8 cellular contexts compared by ENCODE assay signal in genomic region chr1:66351913-66352312, GRCh38.
DNase-seq lines count a peak whose midpoint lies in the region; ATAC-seq, FAIRE-seq and TF ChIP-seq lines count a peak whose summit lies in the region.

No MANE protein-coding gene starts in this region.

- no peak overlapping the region for H3K4me3 Mint-ChIP-seq in astrocyte (ENCODE audit: unreplicated experiment)
- peak overlapping the region; percentile 68 for H3K4me3 Mint-ChIP-seq in stimulated activated effector memory CD8-positive, alpha-beta T cell treated with anti-CD3 and anti-CD28 coated beads, Interleukin-12 subunit alpha, Interleukin-12 subunit beta, amount 100 ng/mL, for 72 hours

- no peaks in the 10 kb centered on the region for H3K9me3 ChIP-seq in A549
- H3K9me3 ChIP-seq in astrocyte (ENCODE audit: insufficient read depth, low read depth, low read length): no peaks in the 10 kb centered on the region

- peaks cover 1% of the 10 kb centered on the region for H3K36me3 Mint-ChIP-seq in astrocyte (ENCODE audit: low read depth, unreplicated experiment)
- H3K36me3 Mint-ChIP-seq in stimulated activated effector memory CD8-positive, alpha-beta T cell treated with anti-CD3 and anti-CD28 coated beads, Interleukin-12 subunit alpha, Interleukin-12 subunit beta, amount 100 ng/mL, for 72 hours: peaks cover 76% of the 10 kb centered on the region

- H3K27ac ChIP-seq in A549 (peak overlapping the region; percentile 73 to 80), astrocyte (ENCODE audit: low read depth, low read length) (no peak overlapping the region)

- ATAC-seq in A549 (peak in 1 of 2 experiments; percentile 28; a peak in 3 of 6 replicates), GM19463 (IDR thresholded peaks at IDR 0.05; ENCODE audit: unreplicated experiment) (peak; percentile 33)
- ATAC-seq in stimulated activated effector memory CD8-positive, alpha-beta T cell treated with anti-CD3 and anti-CD28 coated beads, Interleukin-12 subunit alpha, Interleukin-12 subunit beta, amount 100 ng/mL, for 72 hours: peak; percentile 68

- CTCF ChIA-PET in A549 (lab: Yijun Ruan, JAX): interaction anchor here (0.9 to 2.5 kb wide), 6 partner anchors 13 to 152 kb away, joined by 3 to 9 read pairs (median 4); no protein-coding TSS in a partner anchor

- peaks cover 53% of the 10 kb centered on the region for H3K4me1 Mint-ChIP-seq in astrocyte (ENCODE audit: low read depth, unreplicated experiment)
- H3K4me1 Mint-ChIP-seq in stimulated activated effector memory CD8-positive, alpha-beta T cell treated with anti-CD3 and anti-CD28 coated beads, Interleukin-12 subunit alpha, Interleukin-12 subunit beta, amount 100 ng/mL, for 72 hours: peaks cover 87% of the 10 kb centered on the region

- no peak overlapping the region for H2AFZ ChIP-seq in astrocyte (ENCODE audit: low read depth, low read length)

- no peak overlapping the region for H3K4me3 ChIP-seq in A549
- no peak overlapping the region for H3K4me3 ChIP-seq in Jurkat, Clone E6-1 (ENCODE audit: low read length)
- H3K4me3 ChIP-seq in astrocyte (ENCODE audit: insufficient read depth, low read depth, low read length): no peak overlapping the region

- POLR2A ChIA-PET in A549 (lab: Yijun Ruan, JAX): interaction anchor here (1.1 kb wide), 1 partner anchor 20 kb away, joined by 3 read pairs; no protein-coding TSS in a partner anchor

- H3K36me3 ChIP-seq in astrocyte (ENCODE audit: insufficient read depth, low read length): no peaks in the 10 kb centered on the region

- H3K9me3 Mint-ChIP-seq in astrocyte (ENCODE audit: unreplicated experiment): no peaks in the 10 kb centered on the region
- H3K9me3 Mint-ChIP-seq in stimulated activated effector memory CD8-positive, alpha-beta T cell treated with anti-CD3 and anti-CD28 coated beads, Interleukin-12 subunit alpha, Interleukin-12 subunit beta, amount 100 ng/mL, for 72 hours: no peaks in the 10 kb centered on the region

- FAIRE-seq in A549 (lab: Jason Lieb, UNC) (no peak), astrocyte (lab: Jason Lieb, UNC) (no peak)

- TF ChIP-seq RAD21 in A549 (conservative IDR thresholded peaks at IDR 0.05 in 1 of 2, IDR thresholded peaks at IDR 0.05 in 1 of 2): no peak

- H3K4me1 ChIP-seq in A549: peaks cover 97% of the 10 kb centered on the region
- peaks cover 13% of the 10 kb centered on the region for H3K4me1 ChIP-seq in astrocyte (ENCODE audit: insufficient read depth, low read length)

- no peak for TF ChIP-seq EP300 in A549 (IDR thresholded peaks at IDR 0.05)

- 90% methylated on average over 3 of the region's 3 CpGs for WGBS in A549 (ENCODE audit: missing lambda C conversion rate)

- H3K9ac ChIP-seq in astrocyte (ENCODE audit: low read length): no peak overlapping the region

- no peak for DNase-seq in A549 (ENCODE audit: low read depth in 1 of 2, low spot score in 1 of 2)
- peak; percentile 12 for DNase-seq in Jurkat, Clone E6-1 (ENCODE audit: low read depth, low spot score)
- DNase-seq in astrocyte (ENCODE audit: low read depth): no peak
- DNase-seq in stimulated activated effector memory CD8-positive, alpha-beta T cell treated with anti-CD3 and anti-CD28 coated beads, Interleukin-12 subunit alpha, Interleukin-12 subunit beta, amount 100 ng/mL, for 72 hours (ENCODE audit: low spot score in 2 of 2): peak in 1 of 2 donors; percentile 66
- DNase-seq in NCI-H2196 treated with DMSO at 0.1 percent for 48 hours (lab: John Stamatoyannopoulos, UW; ENCODE audit: unreplicated experiment): no peak
- no peak for DNase-seq in 8988T
- DNase-seq in GM20000 (ENCODE audit: low spot score): no peak

- TF ChIP-seq POLR2A in A549 (IDR thresholded peaks at IDR 0.05; ENCODE audit: low read length): no peak

- H4K20me1 ChIP-seq in astrocyte (ENCODE audit: insufficient read depth, low read length): no peaks in the 10 kb centered on the region

- no peaks in the 10 kb centered on the region for H3K79me2 ChIP-seq in astrocyte (ENCODE audit: insufficient read depth, low read length)

- no peak for TF ChIP-seq CTCF in A549 (IDR thresholded peaks at IDR 0.05)
- no peak for TF ChIP-seq CTCF in astrocyte (IDR thresholded peaks at IDR 0.05; ENCODE audit: insufficient read depth, low read depth, low read length)
- no peak for TF ChIP-seq CTCF in GM20000 (IDR thresholded peaks at IDR 0.05; ENCODE audit: extremely low read depth, missing control alignments)

- H3K27me3 Mint-ChIP-seq in astrocyte (ENCODE audit: low read depth, unreplicated experiment): no peaks in the 10 kb centered on the region

- H3K27me3 ChIP-seq in astrocyte (ENCODE audit: insufficient read depth, low read length): no peaks in the 10 kb centered on the region

- H3K27ac Mint-ChIP-seq in astrocyte (ENCODE audit: unreplicated experiment): peak overlapping the region; percentile 79
- H3K27ac Mint-ChIP-seq in stimulated activated effector memory CD8-positive, alpha-beta T cell treated with anti-CD3 and anti-CD28 coated beads, Interleukin-12 subunit alpha, Interleukin-12 subunit beta, amount 100 ng/mL, for 72 hours: peak overlapping the region; percentile 95

- peak overlapping the region; percentile 75 for H3K4me2 ChIP-seq in A549
- no peak overlapping the region for H3K4me2 ChIP-seq in astrocyte (ENCODE audit: low read length)

TF ChIP-seq in A549, 52 proteins besides CTCF, POLR2A, EP300 and RAD21:
- TF ChIP-seq RARB (CRISPR knock-in tag; IDR thresholded peaks at IDR 0.05) (no peak), SMC3 (IDR thresholded peaks at IDR 0.05) (no peak), HMGXB4 (CRISPR knock-in tag; IDR thresholded peaks at IDR 0.05; ENCODE audit: borderline replicate concordance) (no peak), E2F6 (IDR thresholded peaks at IDR 0.05; ENCODE audit: borderline replicate concordance, low read depth) (no peak), HOXB13 (CRISPR knock-in tag; IDR thresholded peaks at IDR 0.05; ENCODE audit: low read depth) (no peak), EHMT2 (IDR thresholded peaks at IDR 0.05; ENCODE audit: low read depth) (no peak), RCOR1 (IDR thresholded peaks at IDR 0.05; ENCODE audit: low read depth, low read length) (no peak), ZNF302 (CRISPR knock-in tag; IDR thresholded peaks at IDR 0.05) (no peak), JUNB (IDR thresholded peaks at IDR 0.05) (no peak), MAX (IDR thresholded peaks at IDR 0.05) (no peak), TP53 (CRISPR knock-in tag; IDR thresholded peaks at IDR 0.05) (no peak), MAFK (IDR thresholded peaks at IDR 0.05; ENCODE audit: partially characterized antibody) (no peak), REST (IDR thresholded peaks at IDR 0.05) (no peak), SREBF2 (IDR thresholded peaks at IDR 0.05) (no peak), HEYL (CRISPR knock-in tag; IDR thresholded peaks at IDR 0.05) (no peak), ZSCAN20 (CRISPR knock-in tag; IDR thresholded peaks at IDR 0.05) (no peak), HOXA7 (CRISPR knock-in tag; IDR thresholded peaks at IDR 0.05) (no peak), CHD2 (IDR thresholded peaks at IDR 0.05; ENCODE audit: low read length, partially characterized antibody) (no peak), FOXS1 (CRISPR knock-in tag; IDR thresholded peaks at IDR 0.05) (no peak), MAZ (IDR thresholded peaks at IDR 0.05; ENCODE audit: borderline replicate concordance, low read depth, low read length) (no peak)
